Comparison of ENCODE assay signal across 8 cellular contexts in genomic region chr2:85436836-85437487, GRCh38. TPM values are rescaled to one million over a fixed set of nuclear protein-coding genes. Genes with fewer than 3 reads are reported as not detected.
DNase-seq lines count a peak whose midpoint lies in the region; ATAC-seq and TF ChIP-seq lines count a peak whose summit lies in the region.

No MANE protein-coding gene starts in this region.

- H3K27ac Mint-ChIP-seq in natural killer cell treated with Interleukin-12 subunit alpha and Interleukin-12 subunit beta and Interleukin-15 and Interleukin-18, amount 100 ng/mL, for 72 hours = peak overlapping the region; percentile 88 to 90

- no peaks in the 10 kb centered on the region for H3K36me3 ChIP-seq in BLaER1 treated with 17β-estradiol and CSF1 and Interleukin-3, amounts not matched to agents 10 nM and 100 nM
- H3K36me3 ChIP-seq in breast epithelium = no peaks in the 10 kb centered on the region

- DNase-seq in HL-60 (ENCODE audit: low read depth in 1 of 2, low spot score in 1 of 2) = no peak
- no peak for DNase-seq in breast epithelium (ENCODE audit: low spot score in 2 of 2)
- no peak for DNase-seq in natural killer cell treated with Interleukin-12 subunit alpha and Interleukin-12 subunit beta and Interleukin-15 and Interleukin-18, amount 100 ng/mL, for 72 hours (ENCODE audit: low spot score)
- no peak for DNase-seq in left lobe of liver (ENCODE audit: low spot score)
- no peak for DNase-seq in midbrain (lab: John Stamatoyannopoulos, UW)
- no peak for DNase-seq in foreskin melanocyte

- H3K4me1 Mint-ChIP-seq in natural killer cell treated with Interleukin-12 subunit alpha and Interleukin-12 subunit beta and Interleukin-15 and Interleukin-18, amount 100 ng/mL, for 72 hours (ENCODE audit: low read depth in 2 of 2) = peaks cover 7 to 8% of the 10 kb centered on the region in 2 donors

- peak overlapping the region; percentile 83 to 98 (median 94) for H3K27ac ChIP-seq in BLaER1 treated with 17β-estradiol and CSF1 and Interleukin-3, amounts not matched to agents 10 nM and 100 nM
- peak overlapping the region; percentile 82 for H3K27ac ChIP-seq in HL-60 (replicated peaks)
- peak overlapping the region; percentile 96 to 97 for H3K27ac ChIP-seq in breast epithelium

- peak overlapping the region; percentile 80 to 92 (median 86) for H3K9ac ChIP-seq in BLaER1 treated with 17β-estradiol and CSF1 and Interleukin-3, amounts not matched to agents 10 nM and 100 nM

- no peaks in the 10 kb centered on the region for H3K36me3 Mint-ChIP-seq in natural killer cell treated with Interleukin-12 subunit alpha and Interleukin-12 subunit beta and Interleukin-15 and Interleukin-18, amount 100 ng/mL, for 72 hours

- no peak for ATAC-seq in natural killer cell treated with Interleukin-12 subunit alpha and Interleukin-12 subunit beta and Interleukin-15 and Interleukin-18, amount 100 ng/mL, for 72 hours
- ATAC-seq in left lobe of liver = no peak
- no peak for ATAC-seq in GM21529 (IDR thresholded peaks at IDR 0.05; ENCODE audit: unreplicated experiment)

- H3K9me3 ChIP-seq in BLaER1 treated with 17β-estradiol and CSF1 and Interleukin-3, amounts not matched to agents 10 nM and 100 nM (replicated peaks in 1 of 11) = no peaks in the 10 kb centered on the region
- no peaks in the 10 kb centered on the region for H3K9me3 ChIP-seq in breast epithelium

- H3K27me3 ChIP-seq in BLaER1 treated with 17β-estradiol and CSF1 and Interleukin-3, amounts not matched to agents 10 nM and 100 nM = no peaks in the 10 kb centered on the region
- H3K27me3 ChIP-seq in HL-60 (ENCODE audit: insufficient read depth, poor library complexity, severe bottlenecking) = no peaks in the 10 kb centered on the region
- no peaks in the 10 kb centered on the region for H3K27me3 ChIP-seq in breast epithelium

- TF ChIP-seq CTCF in HL-60 (IDR thresholded peaks at IDR 0.05; ENCODE audit: insufficient read depth, low read length) = no peak
- no peak for TF ChIP-seq CTCF in breast epithelium (IDR thresholded peaks at IDR 0.05)

- peak overlapping the region; percentile 87 for H3K4me3 Mint-ChIP-seq in natural killer cell treated with Interleukin-12 subunit alpha and Interleukin-12 subunit beta and Interleukin-15 and Interleukin-18, amount 100 ng/mL, for 72 hours

- no peaks in the 10 kb centered on the region for H3K27me3 Mint-ChIP-seq in natural killer cell treated with Interleukin-12 subunit alpha and Interleukin-12 subunit beta and Interleukin-15 and Interleukin-18, amount 100 ng/mL, for 72 hours

- peak overlapping the region in 9 of 10 experiments; percentile 27 to 63 (median 46); a peak in 9 of 20 replicates for H3K4me3 ChIP-seq in BLaER1 treated with 17β-estradiol and CSF1 and Interleukin-3, amounts not matched to agents 10 nM and 100 nM
- H3K4me3 ChIP-seq in HL-60 (replicated peaks; ENCODE audit: insufficient read depth, low read length) (no peak overlapping the region), breast epithelium (peak overlapping the region in 2 of 3 donors; percentile 56 to 66)

- no peaks in the 10 kb centered on the region for H4K20me1 ChIP-seq in BLaER1 treated with 17β-estradiol and CSF1 and Interleukin-3, amounts not matched to agents 10 nM and 100 nM

- peaks cover 64 to 87% (median 73%) of the 10 kb centered on the region in 10 experiments for H3K4me1 ChIP-seq in BLaER1 treated with 17β-estradiol and CSF1 and Interleukin-3, amounts not matched to agents 10 nM and 100 nM
- peaks cover 18 to 23% of the 10 kb centered on the region in 2 donors for H3K4me1 ChIP-seq in breast epithelium

- H3K9me3 Mint-ChIP-seq in natural killer cell treated with Interleukin-12 subunit alpha and Interleukin-12 subunit beta and Interleukin-15 and Interleukin-18, amount 100 ng/mL, for 72 hours = no peaks in the 10 kb centered on the region

- TF ChIP-seq POLR2A in breast epithelium (IDR thresholded peaks at IDR 0.05) = no peak

- intact Hi-C loops in breast epithelium (cut with DNase I; ENCODE audit: low total_unique reads) = loop anchor here (5.0 kb wide), 2 partner anchors 100 to 110 kb away; partner anchors contain the start of genes MAT2A and TGOLN2

- H3K4me2 ChIP-seq in BLaER1 treated with 17β-estradiol and CSF1 and Interleukin-3, amounts not matched to agents 10 nM and 100 nM = peak overlapping the region; percentile 80 to 95 (median 90)

RNA-seq across cellular contexts. Expression of gene SH2D6, which starts 18.4 kb away (rescaled TPM):
- total RNA-seq in breast epithelium (not detected), left lobe of liver (3.1 TPM)
- total RNA-seq in natural killer cell treated with Interleukin-12 subunit alpha and Interleukin-12 subunit beta and Interleukin-15 and Interleukin-18, amount 100 ng/mL, for 72 hours = under 1 TPM; 0.24 to 0.81 TPM

RNA-seq across cellular contexts. Expression of gene CAPG, which starts 26.8 kb away (rescaled TPM):
- 100 to 1,000 TPM; 102 to 254 (median 109) TPM for total RNA-seq in breast epithelium
- total RNA-seq in natural killer cell treated with Interleukin-12 subunit alpha and Interleukin-12 subunit beta and Interleukin-15 and Interleukin-18, amount 100 ng/mL, for 72 hours = 10 to 100 TPM in 1 of 2 donors, 1 to 10 TPM in 1; 8.4 to 12.9 TPM
- total RNA-seq in left lobe of liver = 5.0 TPM

Comparison
In these comparisons a context has a peak if more than half of its experiments do, and no peak if none do; other contexts are left out.
1. RNA of gene CAPG, which starts 26.8 kb away (total RNA-seq): 102 to 254 TPM in breast epithelium; 8.4 to 12.9 TPM in natural killer cell treated with Interleukin-12 subunit alpha and Interleukin-12 subunit beta and Interleukin-15 and Interleukin-18, amount 100 ng/mL, for 72 hours and 5.0 TPM in left lobe of liver (single experiment); every median in the first group is over 4 times any median in the second.
2. Peak in every context shown above with its lines, with median percentiles within 50 percentile points of each other: H3K27ac ChIP-seq.